Comparison of ENCODE assay signal across 18 cellular contexts in genomic region chr12:115378296-115378695, GRCh38.
A peak's percentile ranks its signal among the peaks of the same experiment; 100 is the strongest.
DNase-seq lines count a peak whose midpoint lies in the region; ATAC-seq and TF ChIP-seq lines count a peak whose summit lies in the region.
"Had no signal": no experiment of that assay in that cellular context is flagged by ENCODE, and none has a peak within 500 bp of the region (broad histone marks: within the 10 kb centered on the region; RNA-seq: fewer than 3 reads in every experiment).

No MANE protein-coding gene starts in this region.

- no peak overlapping the region for H3K4me3 Mint-ChIP-seq in activated CD4-positive, alpha-beta T cell treated with anti-CD3 and anti-CD28 coated beads, Interleukin-2, amount 10 ng/mL, durations not matched to agents 7 days and 5 days
- H3K4me3 Mint-ChIP-seq: CD4-positive, alpha-beta T cell had no signal

- H3K27me3 Mint-ChIP-seq in activated CD4-positive, alpha-beta T cell treated with anti-CD3 and anti-CD28 coated beads, Interleukin-2, amount 10 ng/mL, durations not matched to agents 7 days and 5 days, result no peaks in the 10 kb centered on the region

- no peak overlapping the region for H3K4me3 ChIP-seq in SK-N-MC

- peaks cover 13% of the 10 kb centered on the region for H3K4me1 Mint-ChIP-seq in activated CD4-positive, alpha-beta T cell treated with anti-CD3 and anti-CD28 coated beads, Interleukin-2, amount 10 ng/mL, durations not matched to agents 7 days and 5 days

- no peak overlapping the region for H3K27ac ChIP-seq in SK-N-MC
- H3K27ac ChIP-seq in foreskin keratinocyte, result peak overlapping the region; percentile 17
- H3K27ac ChIP-seq: 22Rv1 had no signal

- CTCF ChIA-PET in activated CD4-positive, alpha-beta T cell treated with anti-CD3 and anti-CD28 coated beads, Interleukin-2, amount 10 ng/mL, durations not matched to agents 7 days and 5 days (lab: Charles Lee), result no interaction called here

- intact Hi-C loops in left cardiac atrium (cut with DNase I), result no loop called here

- no peak for TF ChIP-seq CTCF in foreskin keratinocyte (conservative IDR thresholded peaks at IDR 0.05)

- POLR2A ChIA-PET in activated CD4-positive, alpha-beta T cell treated with anti-CD3 and anti-CD28 coated beads, Interleukin-2, amount 10 ng/mL, durations not matched to agents 7 days and 5 days (lab: Charles Lee), result no interaction called here

- no peaks in the 10 kb centered on the region for H3K36me3 ChIP-seq in SK-N-MC (ENCODE audit: insufficient read depth, low read length)
- H3K36me3 ChIP-seq: BE2C had no signal

- H3K4me1 ChIP-seq in foreskin keratinocyte, result peaks cover 18% of the 10 kb centered on the region

- H3K9me3 ChIP-seq in SK-N-MC (ENCODE audit: low read depth, low read length), result no peaks in the 10 kb centered on the region
- H3K9me3 ChIP-seq: BE2C had no signal

- H3K36me3 Mint-ChIP-seq in activated CD4-positive, alpha-beta T cell treated with anti-CD3 and anti-CD28 coated beads, Interleukin-2, amount 10 ng/mL, durations not matched to agents 7 days and 5 days (ENCODE audit: low read depth), result no peaks in the 10 kb centered on the region

- peaks cover 5% of the 10 kb centered on the region for H3K9me3 Mint-ChIP-seq in activated CD4-positive, alpha-beta T cell treated with anti-CD3 and anti-CD28 coated beads, Interleukin-2, amount 10 ng/mL, durations not matched to agents 7 days and 5 days

- DNase-seq in DMS 273 (lab: John Stamatoyannopoulos, UW; ENCODE audit: unreplicated experiment) (peak; percentile 58), DMS 273 treated with DMSO at 0.1 percent for 48 hours (lab: John Stamatoyannopoulos, UW) (no peak), SK-N-MC (ENCODE audit: low read depth, low spot score) (peak; percentile 30), foreskin keratinocyte (no peak), pons (ENCODE audit: low spot score) (peak; percentile 18), left cardiac atrium (no peak), NCI-H2171 (lab: John Stamatoyannopoulos, UW) (no peak)
- no peak for DNase-seq in activated CD4-positive, alpha-beta T cell treated with anti-CD3 and anti-CD28 coated beads, Interleukin-2, amount 10 ng/mL, durations not matched to agents 7 days and 5 days
- DNase-seq: BE2C; CD4-positive, alpha-beta T cell; GF-D8; GOT3; KBM-7; NCI-H146; NCI-H2107; NCI-H748 treated with DMSO at 0.1 percent for 48 hours; RPMI8226 had no signal

- H3K9ac ChIP-seq in SK-N-MC (ENCODE audit: insufficient read length), result no peak overlapping the region

- H3K27me3 ChIP-seq in foreskin keratinocyte, result no peaks in the 10 kb centered on the region
- H3K27me3 ChIP-seq: BE2C had no signal

- ATAC-seq in foreskin keratinocyte, result no peak
- ATAC-seq in left cardiac atrium, result no peak

- H3K27ac Mint-ChIP-seq in activated CD4-positive, alpha-beta T cell treated with anti-CD3 and anti-CD28 coated beads, Interleukin-2, amount 10 ng/mL, durations not matched to agents 7 days and 5 days, result no peak overlapping the region
- H3K27ac Mint-ChIP-seq: CD4-positive, alpha-beta T cell had no signal

Comparison
In these comparisons a context has a peak if more than half of its experiments do, and no peak if none do; other contexts are left out.
1. DNase-seq: peak in DMS 273 (single experiment), SK-N-MC (single experiment) and pons (single experiment); none in DMS 273 treated with DMSO at 0.1 percent for 48 hours (single experiment), foreskin keratinocyte (0 of 2), left cardiac atrium (single experiment), NCI-H2171 (single experiment) and activated CD4-positive, alpha-beta T cell treated with anti-CD3 and anti-CD28 coated beads, Interleukin-2, amount 10 ng/mL, durations not matched to agents 7 days and 5 days (single experiment).